Comparison of ENCODE assay signal across 8 cellular contexts in genomic region chr22:31561238-31561887, GRCh38.
DNase-seq lines count a peak whose midpoint lies in the region; ATAC-seq, FAIRE-seq and TF ChIP-seq lines count a peak whose summit lies in the region.

No MANE protein-coding gene starts in this region.

- H3K27ac ChIP-seq in A673 (ENCODE audit: low read depth, low read length, poor library complexity, severe bottlenecking) (no peak overlapping the region), colonic mucosa (no peak overlapping the region), liver (ENCODE audit: low read depth in 1 of 2, low read length in 2 of 2) (no peak overlapping the region)

- DNase-seq in A673 (ENCODE audit: low spot score) = peak; percentile 74
- no peak for DNase-seq in GM18507 (ENCODE audit: extremely low spot score, insufficient read length, low read depth)
- DNase-seq in NCI-H2227 (lab: John Stamatoyannopoulos, UW; ENCODE audit: unreplicated experiment) = peak; percentile 74
- peak; percentile 36 to 40 for DNase-seq in activated CD4-positive, alpha-beta T cell treated with anti-CD3 and anti-CD28 coated beads for 24 hours (ENCODE audit: low read depth in 2 of 2)
- peak; percentile 83 for DNase-seq in colonic mucosa
- DNase-seq in stimulated activated CD4-positive, alpha-beta T cell treated with anti-CD3 and anti-CD28 coated beads, Interleukin-4, amount 100 ng/mL, for 4 hours = peak; percentile 40 to 52

- TF ChIP-seq RAD21 in liver (IDR thresholded peaks at IDR 0.05) = peak; percentile 89 to 94

- H3K4me3 ChIP-seq in A673 (ENCODE audit: low read depth, low read length, poor library complexity, severe bottlenecking) (no peak overlapping the region), colonic mucosa (no peak overlapping the region), liver (ENCODE audit: low read depth in 1 of 3, low read length in 3 of 3) (no peak overlapping the region)

- TF ChIP-seq CTCF in A673 (conservative IDR thresholded peaks at IDR 0.05; ENCODE audit: low read depth, low read length) = peak; percentile 73
- peak; percentile 70 for TF ChIP-seq CTCF in colonic mucosa (IDR thresholded peaks at IDR 0.05)
- TF ChIP-seq CTCF in liver (IDR thresholded peaks at IDR 0.05; ENCODE audit: low read depth, low read length, missing input control) = peak; percentile 67

- H3K9ac ChIP-seq in colonic mucosa (ENCODE audit: low read depth in 2 of 2, low read length in 2 of 2) (no peak overlapping the region), liver (ENCODE audit: low read depth in 1 of 2, low read length in 2 of 2) (no peak overlapping the region)

- CTCF ChIA-PET in A673 (lab: Charles Lee) = interaction anchor here (0.5 kb wide), 1 partner anchor 220 kb away, joined by 7 read pairs; no protein-coding TSS in a partner anchor

- no peak for ATAC-seq in HG02678 (IDR thresholded peaks at IDR 0.05; ENCODE audit: unreplicated experiment)

- FAIRE-seq in GM18507 (lab: Jason Lieb, UNC) = peak; percentile 68

- no peaks in the 10 kb centered on the region for H3K9me3 ChIP-seq in A673 (ENCODE audit: low read depth, low read length, poor library complexity, severe bottlenecking)
- no peaks in the 10 kb centered on the region for H3K9me3 ChIP-seq in colonic mucosa
- H3K9me3 ChIP-seq in liver (ENCODE audit: control insufficient read depth in 4 of 4, low read length in 3 of 4) = no peaks in the 10 kb centered on the region

- H3K36me3 ChIP-seq in A673 (ENCODE audit: insufficient read depth, low read length, poor library complexity, severe bottlenecking) (peaks cover 12% of the 10 kb centered on the region), colonic mucosa (no peaks in the 10 kb centered on the region), liver (ENCODE audit: control insufficient read depth in 4 of 4, insufficient read depth in 3 of 4, low read depth in 1 of 4, low read length in 3 of 4) (peaks cover 0 to 4% (median 0%) of the 10 kb centered on the region in 4 donors)

- POLR2A ChIA-PET in A673 (lab: Charles Lee; ENCODE audit: low non-redundant PET) = interaction anchor here (0.6 kb wide), 1 partner anchor 62 kb away, joined by 10 read pairs; no protein-coding TSS in a partner anchor

- no TSS peak for BruUV-seq in A673 (replicated peaks; lab: Mats Ljungman, UMichigan)

- intact Hi-C loops in A673 (cut with micrococcal nuclease; ENCODE audit: unreplicated experiment) (no loop called here), colonic mucosa (cut with DNase I) (loop anchor here (2.0 kb wide), 1 partner anchor 71 kb away; no protein-coding TSS in a partner anchor)

- H3K4me1 ChIP-seq in A673 (ENCODE audit: insufficient read depth, low read length, poor library complexity, severe bottlenecking) (no peaks in the 10 kb centered on the region), colonic mucosa (no peaks in the 10 kb centered on the region), liver (ENCODE audit: control insufficient read depth in 4 of 4, insufficient read depth in 4 of 4, low read length in 3 of 4) (no peaks in the 10 kb centered on the region)

- WGBS in liver = 28% methylated on average over 6 of the region's 6 CpGs

- H3K27me3 ChIP-seq in A673 (replicated peaks; ENCODE audit: insufficient read depth, low read depth, low read length, poor library complexity) (no peaks in the 10 kb centered on the region), colonic mucosa (no peaks in the 10 kb centered on the region), liver (ENCODE audit: control insufficient read depth in 4 of 4, insufficient read depth in 4 of 4, low read length in 3 of 4) (no peaks in the 10 kb centered on the region)

TF ChIP-seq in liver, 16 proteins besides CTCF, POLR2A, EP300 and RAD21:
- TF ChIP-seq REST (IDR thresholded peaks at IDR 0.05) (no peak), FOXA2 (IDR thresholded peaks at IDR 0.05) (no peak), RXRA (IDR thresholded peaks at IDR 0.05) (no peak), HNF4A (conservative IDR thresholded peaks at IDR 0.05) (no peak), NR2F2 (IDR thresholded peaks at IDR 0.05) (no peak), ZBTB33 (IDR thresholded peaks at IDR 0.05) (no peak), JUND (IDR thresholded peaks at IDR 0.05) (no peak), SP1 (IDR thresholded peaks at IDR 0.05) (no peak), EGR1 (IDR thresholded peaks at IDR 0.05; ENCODE audit: low read depth in 2 of 2) (no peak), TAF1 (conservative IDR thresholded peaks at IDR 0.05) (no peak), HNF4G (IDR thresholded peaks at IDR 0.05) (no peak), YY1 (IDR thresholded peaks at IDR 0.05) (no peak), GABPA (IDR thresholded peaks at IDR 0.05 in 1 of 2, conservative IDR thresholded peaks at IDR 0.05 in 1 of 2) (no peak), FOXA1 (IDR thresholded peaks at IDR 0.05) (no peak)
- TF ChIP-seq, protein P1, sequence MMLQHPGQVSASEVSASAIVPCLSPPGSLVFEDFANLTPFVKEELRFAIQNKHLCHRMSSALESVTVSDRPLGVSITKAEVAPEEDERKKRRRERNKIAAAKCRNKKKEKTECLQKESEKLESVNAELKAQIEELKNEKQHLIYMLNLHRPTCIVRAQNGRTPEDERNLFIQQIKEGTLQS (IDR thresholded peaks at IDR 0.05) = no peak
- TF ChIP-seq, protein P2, sequence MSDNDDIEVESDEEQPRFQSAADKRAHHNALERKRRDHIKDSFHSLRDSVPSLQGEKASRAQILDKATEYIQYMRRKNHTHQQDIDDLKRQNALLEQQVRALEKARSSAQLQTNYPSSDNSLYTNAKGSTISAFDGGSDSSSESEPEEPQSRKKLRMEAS (IDR thresholded peaks at IDR 0.05) = no peak
